28 cellular contexts compared by ENCODE assay signal in genomic region chr2:42443980-42444379, GRCh38. TPM values are rescaled to one million over a fixed set of nuclear protein-coding genes. Genes with fewer than 3 reads are reported as not detected.
DNase-seq lines count a peak whose midpoint lies in the region; ATAC-seq, FAIRE-seq and TF ChIP-seq lines count a peak whose summit lies in the region.
"Had no signal": no experiment of that assay in that cellular context is flagged by ENCODE, and none has a peak within 500 bp of the region (broad histone marks: within the 10 kb centered on the region; RNA-seq: fewer than 3 reads in every experiment).

No MANE protein-coding gene starts in this region.

- H3K79me2 ChIP-seq in K562 (ENCODE audit: control insufficient read depth, insufficient read depth, low read length) (no peaks in the 10 kb centered on the region), mesendoderm (ENCODE audit: control insufficient read depth, insufficient read depth, low read length) (peaks cover 3% of the 10 kb centered on the region)

- no peaks in the 10 kb centered on the region; the same call in 1 of the 2 replicates for H4K20me1 ChIP-seq in K562 (replicated peaks; ENCODE audit: control insufficient read depth, insufficient read depth, low read length)

- in situ Hi-C loops in K562 (cut with MboI), result no loop called here

- H3K23ac ChIP-seq in mesendoderm (ENCODE audit: low read length), result no peak overlapping the region

- H3K4me1 ChIP-seq in K562 (replicated peaks in 1 of 2; ENCODE audit: control insufficient read depth in 2 of 2, insufficient read depth in 2 of 2, low read length in 2 of 2) (no peaks in the 10 kb centered on the region), mesendoderm (ENCODE audit: control insufficient read depth, low read depth, low read length) (no peaks in the 10 kb centered on the region)
- H3K4me1 ChIP-seq: SJCRH30 had no signal

- no peak for FAIRE-seq in K562 (lab: Jason Lieb, UNC)
- FAIRE-seq in urothelium cell line (lab: Jason Lieb, UNC), result peak; percentile 23
- FAIRE-seq: GM12892 had no signal

- H3K9ac ChIP-seq in K562 (ENCODE audit: insufficient read depth in 1 of 2, low read depth in 2 of 2, low read length in 2 of 2), result no peak overlapping the region
- H3K9ac ChIP-seq in mesendoderm (ENCODE audit: low read length), result no peak overlapping the region
- H3K9ac ChIP-seq: GM23248, KMS-11 had no signal

- ATAC-seq in K562 (no peak), GM18505 (IDR thresholded peaks at IDR 0.05; ENCODE audit: unreplicated experiment) (no peak)
- ATAC-seq: Right ventricle myocardium inferior, SK-N-SH treated with all-trans-retinoic acid at 6 μM for 48 hours had no signal

- H2AK5ac ChIP-seq in mesendoderm (ENCODE audit: low read length), result no peak overlapping the region

- no peak overlapping the region for H3K4me3 ChIP-seq in K562
- H3K4me3 ChIP-seq in mesendoderm (ENCODE audit: low read length), result no peak overlapping the region
- H3K4me3 ChIP-seq: GM23248, PC-9, SJCRH30 had no signal

- WGBS in K562 (ENCODE audit: insufficient coverage, low coverage, missing lambda C conversion rate), result 0% methylated on average over 4 of the region's 4 CpGs
- WGBS in mesendoderm (ENCODE audit: extremely low coverage, insufficient coverage, low lambda C conversion rate), result no CpG with 5 or more reads among the region's 4 CpGs

- H3K27ac ChIP-seq in K562 (ENCODE audit: extremely low read depth, low read depth, low read length) (no peak overlapping the region), mesendoderm (ENCODE audit: low read depth, low read length) (no peak overlapping the region)
- H3K27ac ChIP-seq: GM23248, KMS-11, PC-9, SJCRH30 had no signal

- H3K36me3 ChIP-seq in K562 (ENCODE audit: control insufficient read depth, insufficient read depth, low read length) (no peaks in the 10 kb centered on the region), mesendoderm (ENCODE audit: control insufficient read depth, insufficient read depth, low read length) (no peaks in the 10 kb centered on the region)
- H3K36me3 ChIP-seq: SJCRH30 had no signal

- CTCF ChIA-PET in K562 (lab: Yijun Ruan, JAX; ENCODE audit: low intra/inter-chr PET ratio), result no interaction called here

- no peaks in the 10 kb centered on the region for H3K9me3 ChIP-seq in K562 (replicated peaks; ENCODE audit: control insufficient read depth, insufficient read depth, low read depth, low read length)
- H3K9me3 ChIP-seq: SJCRH30 had no signal

- H3K4ac ChIP-seq in mesendoderm (ENCODE audit: low read depth, low read length), result no peak overlapping the region

- no peak overlapping the region for H2BK120ac ChIP-seq in mesendoderm (ENCODE audit: low read depth, low read length)

- no peak overlapping the region for H2BK15ac ChIP-seq in mesendoderm (replicated peaks; ENCODE audit: low read depth)

- H4K5ac ChIP-seq in mesendoderm (ENCODE audit: low read length), result no peak overlapping the region

- no TSS peak for BruUV-seq in K562 (replicated peaks; lab: Mats Ljungman, UMichigan)

- no peak for TF ChIP-seq RAD21 in K562 (CRISPR knock-in tag; conservative IDR thresholded peaks at IDR 0.05 in 1 of 2, IDR thresholded peaks at IDR 0.05 in 1 of 2)

- H3K56ac ChIP-seq in mesendoderm (ENCODE audit: low read length), result no peak overlapping the region

- DNase-seq in M059J (ENCODE audit: low read depth) (peak; percentile 24), K562 (ENCODE audit: extremely low read depth in 1 of 4, low spot score in 3 of 4) (no peak), mesendoderm (peak; percentile 66), urothelium cell line (ENCODE audit: low spot score) (no peak), DMS 273 treated with DMSO at 0.1 percent for 48 hours (lab: John Stamatoyannopoulos, UW) (no peak)
- no peak for DNase-seq in activated naive CD4-positive, alpha-beta T cell (lab: John Stamatoyannopoulos, UW)
- DNase-seq: C1 segment of cervical spinal cord; CD4-positive, alpha-beta memory T cell; COR-L47; DND-41; GM23248; H9; IMR-90; NCI-H1048; NCI-H1417 treated with DMSO at 0.1 percent for 48 hours; NCI-H1694 treated with DMSO at 0.1 percent for 48 hours; NCI-H2081; NCI-H2171 treated with DMSO at 0.1 percent for 48 hours; NCI-H446; NCI-H524 treated with DMSO at 0.1 percent for 48 hours; NCI-H774; PC-9; SJCRH30 had no signal

- H3K79me1 ChIP-seq in mesendoderm (ENCODE audit: low read length), result peaks cover 2% of the 10 kb centered on the region

- intact Hi-C loops in K562 (cut with micrococcal nuclease), result no loop called here

- H3K27me3 ChIP-seq in K562 (ENCODE audit: control insufficient read depth in 2 of 2, insufficient read depth in 2 of 2, low read length in 2 of 2) (peaks cover 8 to 11% of the 10 kb centered on the region in 2 experiments; a peak in 4 of 5 replicates), mesendoderm (ENCODE audit: insufficient read depth, low read length, poor library complexity) (no peaks in the 10 kb centered on the region)
- H3K27me3 ChIP-seq: SJCRH30 had no signal

- H2AFZ ChIP-seq in K562 (ENCODE audit: low read depth, low read length), result no peak overlapping the region
- H2AFZ ChIP-seq: GM23248, PC-9 had no signal

- no peak overlapping the region for H3K18ac ChIP-seq in mesendoderm (ENCODE audit: low read length)

- TF ChIP-seq CTCF in K562 (IDR thresholded peaks at IDR 0.05 in 2 of 3, conservative IDR thresholded peaks at IDR 0.05 in 1 of 3; ENCODE audit: insufficient read depth in 2 of 3, low read depth in 1 of 3, low read length in 3 of 3), result no peak

- H4K8ac ChIP-seq in mesendoderm (ENCODE audit: low read depth, low read length), result no peak overlapping the region

- no peak overlapping the region for H2BK5ac ChIP-seq in mesendoderm (ENCODE audit: low read length)

- no peak overlapping the region for H3K4me2 ChIP-seq in K562 (ENCODE audit: insufficient read depth, low read length)
- no peak overlapping the region for H3K4me2 ChIP-seq in mesendoderm (ENCODE audit: low read length)
- H3K4me2 ChIP-seq: KMS-11, PC-9 had no signal

- TF ChIP-seq POLR2A in K562 (conservative IDR thresholded peaks at IDR 0.05) (no peak), GM18505 (IDR thresholded peaks at IDR 0.05; ENCODE audit: borderline replicate concordance, extremely low read depth, insufficient read depth, insufficient read length) (no peak)

- POLR2A ChIA-PET in K562 (lab: Yijun Ruan, JAX), result no interaction called here

- H3K9me1 ChIP-seq in K562 (ENCODE audit: control insufficient read depth, insufficient read depth, low read length), result no peaks in the 10 kb centered on the region

- no peak for TF ChIP-seq EP300 in K562 (IDR thresholded peaks at IDR 0.05; ENCODE audit: low read length)

TF ChIP-seq in K562, 482 proteins besides CTCF, POLR2A, EP300 and RAD21:
- TF ChIP-seq ZKSCAN8 (CRISPR knock-in tag; IDR thresholded peaks at IDR 0.05), result no peak
- TF ChIP-seq RBM14 (IDR thresholded peaks at IDR 0.05; ENCODE audit: borderline replicate concordance, insufficient read depth, low read depth, low read length), result no peak
- TF ChIP-seq RFX1 (IDR thresholded peaks at IDR 0.05), result peak; percentile 72
- no peak for TF ChIP-seq ZNF695 (CRISPR knock-in tag; IDR thresholded peaks at IDR 0.05)
- TF ChIP-seq PATZ1 (CRISPR knock-in tag; IDR thresholded peaks at IDR 0.05; ENCODE audit: borderline replicate concordance), result no peak

RNA-seq across cellular contexts. Expression of gene KCNG3, which starts 49.8 kb away (rescaled TPM):
- total RNA-seq in M059J (2014; rRNA removed; shearing (Covaris generic)), result 0.02 and 0.52 TPM in 2 replicates
- total RNA-seq in K562 (2011; cell fraction: chromatin; rRNA removed; ENCODE audit: low replicate concordance), result not detected in 2 replicates
- total RNA-seq in K562 (2011; cell fraction: nucleolus; rRNA removed), result not detected in 2 replicates
- total RNA-seq in K562 (2011; cell fraction: nucleoplasm; rRNA removed), result not detected in 2 replicates
- total RNA-seq in K562 (2014; rRNA removed) (not detected in 2 replicates), K562 (2014; rRNA removed; fragmentation: Illumina TruSeq; extraction: Trizol) (not detected in 2 replicates), K562 (2015; rRNA removed; fragmentation: Illumina TruSeq; extraction: Trizol) (not detected in 2 replicates), K562 (2021) (not detected in 2 replicates)
- polyA plus RNA-seq in K562 (2011; rRNA removed) (not detected in 2 replicates), K562 (2014; fragmentation: Illumina TruSeq; extraction: Trizol) (not detected in 2 replicates), K562 (2014; fragmentation: Nextera tagmentation; extraction: Ambion mirVana) (not detected), K562 (2014; rRNA removed) (not detected in 2 replicates)
- not detected in 2 replicates for polyA plus RNA-seq in K562 (2011; cell fraction: cytosol; rRNA removed)
- not detected in 2 replicates for polyA plus RNA-seq in K562 (2011; cell fraction: nucleus; rRNA removed)
- not detected in 2 replicates for polyA plus RNA-seq in K562 (2012)
- polyA minus RNA-seq in K562 (2011; rRNA and poly(A)+ RNA removed), result 0.04 TPM in 1 of 2 replicates, not detected in the other
- not detected in 2 replicates for polyA minus RNA-seq in K562 (2011; cell fraction: cytosol; rRNA and poly(A)+ RNA removed)
- polyA minus RNA-seq in K562 (2011; cell fraction: nucleus; rRNA and poly(A)+ RNA removed), result not detected in 2 replicates
- polyA plus RNA-seq in mesendoderm (2013, experiment 1 of 2), result 1.00 TPM
- polyA plus RNA-seq in mesendoderm (2013, experiment 2 of 2), result 1.1 TPM
- total RNA-seq: CD4-positive, alpha-beta memory T cell; GM23248; Right ventricle myocardium inferior had no signal
- polyA plus RNA-seq: CD4-positive, alpha-beta memory T cell; GM23248; IMR-90 had no signal

Comparison
In these comparisons a context has a peak if more than half of its experiments do, and no peak if none do; other contexts are left out.
1. DNase-seq: peak in M059J (single experiment) and mesendoderm (single experiment); none in K562 (0 of 4), urothelium cell line (single experiment), DMS 273 treated with DMSO at 0.1 percent for 48 hours (single experiment) and activated naive CD4-positive, alpha-beta T cell (0 of 4).